In genomic region chr10:35236739-35237138, GRCh38 we compare ENCODE assay signal across 9 cellular contexts.
DNase-seq lines count a peak whose midpoint lies in the region; ATAC-seq and TF ChIP-seq lines count a peak whose summit lies in the region.
"Had no signal": no experiment of that assay in that cellular context is flagged by ENCODE, and none has a peak within 500 bp of the region (broad histone marks: within the 10 kb centered on the region; RNA-seq: fewer than 3 reads in every experiment).

No MANE protein-coding gene starts in this region.

- ATAC-seq in Panc1, result peak; percentile 86
- ATAC-seq in GM21515 (IDR thresholded peaks at IDR 0.05; ENCODE audit: unreplicated experiment), result no peak
- ATAC-seq: activated CD8-positive, alpha-beta memory T cell treated with anti-CD3 and anti-CD28 coated beads, Interleukin-2, amount 10 ng/mL, durations not matched to agents 7 days and 5 days had no signal

- H3K4me1 ChIP-seq in Panc1 (ENCODE audit: control insufficient read depth, insufficient read depth, low read length), result no peaks in the 10 kb centered on the region

- H3K27me3 Mint-ChIP-seq in endothelial cell (ENCODE audit: unreplicated experiment), result no peaks in the 10 kb centered on the region
- H3K27me3 Mint-ChIP-seq: activated CD8-positive, alpha-beta memory T cell treated with anti-CD3 and anti-CD28 coated beads, Interleukin-2, amount 10 ng/mL, durations not matched to agents 7 days and 5 days had no signal

- intact Hi-C loops in Panc1 (cut with micrococcal nuclease; ENCODE audit: unreplicated experiment), result no loop called here

- no peaks in the 10 kb centered on the region for H3K9me3 ChIP-seq in Panc1 (ENCODE audit: control insufficient read depth, insufficient read depth, low read depth, low read length)

- peak; percentile 38 for TF ChIP-seq CTCF in 22Rv1 (IDR thresholded peaks at IDR 0.05)
- TF ChIP-seq CTCF in GM06990 (IDR thresholded peaks at IDR 0.05; ENCODE audit: insufficient read depth, low read length, poor library complexity, severe bottlenecking), result peak; percentile 20
- peak; percentile 74 for TF ChIP-seq CTCF in Panc1 (IDR thresholded peaks at IDR 0.05)
- peak; percentile 38 for TF ChIP-seq CTCF in fibroblast of mammary gland (conservative IDR thresholded peaks at IDR 0.05; ENCODE audit: control insufficient read depth, insufficient read depth, low read depth, low read length)
- no peak for TF ChIP-seq CTCF in endothelial cell (IDR thresholded peaks at IDR 0.05; ENCODE audit: unreplicated experiment)

- in situ Hi-C loops in Panc1 (cut with HindIII; ENCODE audit: low pct_unique_long_range_greater_than_20kb, low sequenced_read_pairs), result no loop called here

- peaks cover 6% of the 10 kb centered on the region for H3K4me1 Mint-ChIP-seq in endothelial cell (ENCODE audit: unreplicated experiment)
- H3K4me1 Mint-ChIP-seq: activated CD8-positive, alpha-beta memory T cell treated with anti-CD3 and anti-CD28 coated beads, Interleukin-2, amount 10 ng/mL, durations not matched to agents 7 days and 5 days had no signal

- CTCF ChIA-PET in Panc1 (lab: Charles Lee), result no interaction called here

- no peaks in the 10 kb centered on the region for H3K36me3 Mint-ChIP-seq in endothelial cell (ENCODE audit: low read depth, unreplicated experiment)
- H3K36me3 Mint-ChIP-seq: activated CD8-positive, alpha-beta memory T cell treated with anti-CD3 and anti-CD28 coated beads, Interleukin-2, amount 10 ng/mL, durations not matched to agents 7 days and 5 days had no signal

- no peak overlapping the region for H3K27ac Mint-ChIP-seq in endothelial cell (ENCODE audit: unreplicated experiment)
- H3K27ac Mint-ChIP-seq: activated CD8-positive, alpha-beta memory T cell treated with anti-CD3 and anti-CD28 coated beads, Interleukin-2, amount 10 ng/mL, durations not matched to agents 7 days and 5 days had no signal

- H3K9me3 Mint-ChIP-seq in endothelial cell (ENCODE audit: unreplicated experiment), result no peaks in the 10 kb centered on the region

- BruUV-seq in Panc1 (replicated peaks; lab: Mats Ljungman, UMichigan), result no TSS peak

- H3K27me3 ChIP-seq in GM06990 (replicated peaks; ENCODE audit: control insufficient read depth, insufficient read depth, low read length) (no peaks in the 10 kb centered on the region), Panc1 (ENCODE audit: control insufficient read depth, insufficient read depth, low read length) (no peaks in the 10 kb centered on the region)

- H3K4me3 ChIP-seq in GM06990 (replicated peaks; ENCODE audit: low read depth, low read length), result no peak overlapping the region
- H3K4me3 ChIP-seq in Panc1 (ENCODE audit: low read depth in 2 of 2, low read length in 2 of 2), result no peak overlapping the region
- no peak overlapping the region for H3K4me3 ChIP-seq in fibroblast of mammary gland (ENCODE audit: control insufficient read depth, low read depth, low read length)

- no peak overlapping the region for H3K4me3 Mint-ChIP-seq in endothelial cell (ENCODE audit: unreplicated experiment)
- H3K4me3 Mint-ChIP-seq: activated CD8-positive, alpha-beta memory T cell treated with anti-CD3 and anti-CD28 coated beads, Interleukin-2, amount 10 ng/mL, durations not matched to agents 7 days and 5 days had no signal

- POLR2A ChIA-PET in Panc1 (lab: Charles Lee), result no interaction called here

- H3K36me3 ChIP-seq in GM06990 (ENCODE audit: control insufficient read depth, insufficient read depth, low read length) (no peaks in the 10 kb centered on the region), Panc1 (ENCODE audit: control insufficient read depth, insufficient read depth, low read length) (no peaks in the 10 kb centered on the region)

- H3K27ac ChIP-seq in 22Rv1, result no peak overlapping the region
- H3K27ac ChIP-seq in Panc1 (ENCODE audit: low read length), result no peak overlapping the region

- no peak for DNase-seq in GM06990 (ENCODE audit: extremely low read depth, insufficient read length)
- no peak for DNase-seq in Panc1 (ENCODE audit: low read depth, low spot score)
- DNase-seq in fibroblast of mammary gland (ENCODE audit: low read depth), result no peak
- DNase-seq in midbrain (lab: John Stamatoyannopoulos, UW), result no peak
- no peak for DNase-seq in endothelial cell (ENCODE audit: low spot score)
- no peak for DNase-seq in inferior parietal cortex (ENCODE audit: extremely low spot score)
- DNase-seq: activated CD8-positive, alpha-beta memory T cell treated with anti-CD3 and anti-CD28 coated beads, Interleukin-2, amount 10 ng/mL, durations not matched to agents 7 days and 5 days had no signal
